In the genomic region with DNA sequence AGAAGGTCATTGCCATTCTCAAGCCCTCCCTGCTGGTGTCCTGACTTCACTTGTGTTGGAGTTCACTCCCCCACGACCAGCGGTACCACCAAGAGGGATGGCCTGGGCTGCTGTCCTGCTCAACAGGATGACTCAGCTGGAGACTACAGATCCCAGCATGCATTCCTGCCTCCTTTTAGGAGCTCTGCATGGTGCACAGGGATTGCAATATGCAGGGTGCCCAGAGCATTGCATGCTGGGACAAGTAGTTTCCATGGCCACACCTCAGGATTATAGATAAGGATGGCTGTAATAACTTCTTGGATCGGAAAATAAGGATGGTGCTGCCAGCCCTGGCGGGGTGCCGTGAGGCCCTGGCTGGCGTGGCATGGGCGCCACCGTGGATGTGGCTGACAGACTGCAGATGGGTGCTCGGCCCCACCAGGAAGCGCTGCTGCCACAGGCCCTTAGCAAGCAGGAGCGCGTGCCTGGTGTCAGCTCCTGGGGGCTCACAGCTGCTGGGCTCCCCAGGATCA, we compare ENCODE assay signal across 8 cellular contexts.
A peak's percentile ranks its signal among the peaks of the same experiment; 100 is the strongest.
DNase-seq lines count a peak whose midpoint lies in the region; ATAC-seq and TF ChIP-seq lines count a peak whose summit lies in the region.

No MANE protein-coding gene starts in this region.

- ATAC-seq in Panc1 (peak; percentile 76), natural killer cell (no peak)

- H3K4me1 ChIP-seq in Panc1 (ENCODE audit: control insufficient read depth, insufficient read depth, low read length) (no peaks in the 10 kb centered on the region), rectal smooth muscle tissue (ENCODE audit: control insufficient read depth, insufficient read depth, low read length) (peaks cover 6% of the 10 kb centered on the region), spleen (peaks cover 0 to 9% (median 2%) of the 10 kb centered on the region in 6 donors)

- in situ Hi-C loops in Panc1 (cut with HindIII; ENCODE audit: low pct_unique_long_range_greater_than_20kb, low sequenced_read_pairs) = no loop called here

- 82 to 94% (median 92%) methylated on average over 8 to 12 of the region's 12 CpGs for WGBS in spleen, 5 donors

- no peak for TF ChIP-seq POLR2A in spleen (IDR thresholded peaks at IDR 0.05)

- H3K9me3 ChIP-seq in Panc1 (ENCODE audit: control insufficient read depth, insufficient read depth, low read depth, low read length) = no peaks in the 10 kb centered on the region
- no peaks in the 10 kb centered on the region for H3K9me3 ChIP-seq in spleen

- no TSS peak for BruUV-seq in Panc1 (replicated peaks; lab: Mats Ljungman, UMichigan)

- H3K4me3 Mint-ChIP-seq in natural killer cell = no peak overlapping the region

- H3K27ac ChIP-seq in Panc1 (ENCODE audit: low read length) (no peak overlapping the region), rectal smooth muscle tissue (ENCODE audit: low read depth, low read length) (peak overlapping the region; percentile 10), spleen (no peak overlapping the region)

- no peaks in the 10 kb centered on the region for H3K36me3 Mint-ChIP-seq in natural killer cell

- H3K4me1 Mint-ChIP-seq in natural killer cell = no peaks in the 10 kb centered on the region

- intact Hi-C loops in Panc1 (cut with micrococcal nuclease; ENCODE audit: unreplicated experiment) (no loop called here), spleen (cut with DNase I; ENCODE audit: low total_unique reads) (no loop called here), natural killer cell (cut with micrococcal nuclease) (no loop called here)

- no peaks in the 10 kb centered on the region for H3K36me3 ChIP-seq in Panc1 (ENCODE audit: control insufficient read depth, insufficient read depth, low read length)
- peaks cover 27% of the 10 kb centered on the region for H3K36me3 ChIP-seq in rectal smooth muscle tissue (ENCODE audit: control insufficient read depth, insufficient read depth, low read length)
- H3K36me3 ChIP-seq in spleen = peaks cover 0 to 74% (median 10%) of the 10 kb centered on the region in 6 donors

- POLR2A ChIA-PET in Panc1 (lab: Charles Lee) = no interaction called here

- no peaks in the 10 kb centered on the region for H3K27me3 Mint-ChIP-seq in natural killer cell (ENCODE audit: low read depth in 2 of 2)

- no peak overlapping the region for H3K4me3 ChIP-seq in Panc1 (ENCODE audit: low read depth in 2 of 2, low read length in 2 of 2)
- no peak overlapping the region for H3K4me3 ChIP-seq in fibroblast of mammary gland (ENCODE audit: control insufficient read depth, low read depth, low read length)
- no peak overlapping the region for H3K4me3 ChIP-seq in rectal smooth muscle tissue (ENCODE audit: low read length)
- no peak overlapping the region for H3K4me3 ChIP-seq in spleen

- H3K27me3 ChIP-seq in Panc1 (ENCODE audit: control insufficient read depth, insufficient read depth, low read length) (no peaks in the 10 kb centered on the region), rectal smooth muscle tissue (ENCODE audit: control insufficient read depth, insufficient read depth, low read length) (no peaks in the 10 kb centered on the region), spleen (replicated peaks in 1 of 7) (peaks cover 0 to 7% (median 0%) of the 10 kb centered on the region in 7 donors)

- H3K9ac ChIP-seq in rectal smooth muscle tissue (ENCODE audit: low read length) = no peak overlapping the region

- no peak overlapping the region for H3K27ac Mint-ChIP-seq in natural killer cell

- TF ChIP-seq CTCF in Panc1 (IDR thresholded peaks at IDR 0.05) (no peak), fibroblast of mammary gland (conservative IDR thresholded peaks at IDR 0.05; ENCODE audit: control insufficient read depth, insufficient read depth, low read depth, low read length) (no peak), spleen (IDR thresholded peaks at IDR 0.05 in 8 of 11, conservative IDR thresholded peaks at IDR 0.05 in 3 of 11) (no peak), natural killer cell (IDR thresholded peaks at IDR 0.05) (no peak)

- CTCF ChIA-PET in Panc1 (lab: Charles Lee) = no interaction called here

- DNase-seq in GM04503 (ENCODE audit: low read depth) (peak; percentile 21), Panc1 (ENCODE audit: low read depth, low spot score) (no peak), fibroblast of mammary gland (ENCODE audit: low read depth) (peak; percentile 65), spleen (no peak), natural killer cell (no peak), NCI-H774 (lab: John Stamatoyannopoulos, UW) (no peak)
- no peak for DNase-seq in stimulated activated CD8-positive, alpha-beta memory T cell treated with anti-CD3 and anti-CD28 coated beads, Interleukin-4, amount 100 ng/mL, for 48 hours

- no peaks in the 10 kb centered on the region for H3K9me3 Mint-ChIP-seq in natural killer cell

Comparison
In these comparisons a context has a peak if more than half of its experiments do, and no peak if none do; other contexts are left out.
1. DNase-seq: peak in GM04503 (single experiment) and fibroblast of mammary gland (single experiment); none in Panc1 (single experiment), spleen (single experiment), stimulated activated CD8-positive, alpha-beta memory T cell treated with anti-CD3 and anti-CD28 coated beads, Interleukin-4, amount 100 ng/mL, for 48 hours (single experiment), natural killer cell (single experiment) and NCI-H774 (single experiment).